Comparison of ENCODE assay signal across 9 cellular contexts in genomic region chr17:81959362-81960129, GRCh38. TPM values are rescaled to one million over a fixed set of nuclear protein-coding genes. Genes with fewer than 3 reads are reported as not detected.
DNase-seq lines count a peak whose midpoint lies in the region; ATAC-seq and TF ChIP-seq lines count a peak whose summit lies in the region.
"Had no signal": no experiment of that assay in that cellular context is flagged by ENCODE, and none has a peak within 500 bp of the region (broad histone marks: within the 10 kb centered on the region; RNA-seq: fewer than 3 reads in every experiment).

No MANE protein-coding gene starts in this region.

- WGBS in testis, 2 donors, result 1% methylated on average over 60 of the region's 112 CpGs; no CpG with 5 or more reads in 1 of the 2 donors

- H3K4me1 Mint-ChIP-seq in activated T-cell treated with anti-CD3 and anti-CD28 coated beads, Interleukin-2, amount 50 U/mL, for 4 hours (ENCODE audit: low read depth), result peaks cover 3% of the 10 kb centered on the region

- no peak overlapping the region for H3K4me3 Mint-ChIP-seq in activated T-cell treated with anti-CD3 and anti-CD28 coated beads, Interleukin-2, amount 50 U/mL, for 4 hours

- H3K27ac ChIP-seq in BLaER1 treated with 17β-estradiol and CSF1 and Interleukin-3, amounts not matched to agents 10 nM and 100 nM, result no peak overlapping the region
- H3K27ac ChIP-seq in neutrophil (no peak overlapping the region), testis (no peak overlapping the region)

- H3K9me3 Mint-ChIP-seq in activated T-cell treated with anti-CD3 and anti-CD28 coated beads, Interleukin-2, amount 50 U/mL, for 4 hours, result no peaks in the 10 kb centered on the region
- H3K9me3 Mint-ChIP-seq: IgD-negative memory B cell had no signal

- H3K36me3 Mint-ChIP-seq in activated T-cell treated with anti-CD3 and anti-CD28 coated beads, Interleukin-2, amount 50 U/mL, for 4 hours (ENCODE audit: insufficient read depth), result no peaks in the 10 kb centered on the region
- H3K36me3 Mint-ChIP-seq: IgD-negative memory B cell had no signal

- ATAC-seq in GM21723 (IDR thresholded peaks at IDR 0.05; ENCODE audit: unreplicated experiment) (peak; percentile 61), HG03095 (IDR thresholded peaks at IDR 0.05; ENCODE audit: unreplicated experiment) (no peak)
- peak; percentile 93 to 95 for ATAC-seq in activated T-cell treated with anti-CD3 and anti-CD28 coated beads, Interleukin-2, amount 50 U/mL, for 4 hours

- H3K9me3 ChIP-seq in BLaER1 treated with 17β-estradiol and CSF1 and Interleukin-3, amounts not matched to agents 10 nM and 100 nM (replicated peaks in 1 of 11), result no peaks in the 10 kb centered on the region
- no peaks in the 10 kb centered on the region for H3K9me3 ChIP-seq in neutrophil
- no peaks in the 10 kb centered on the region for H3K9me3 ChIP-seq in testis

- TF ChIP-seq POLR2A in testis (IDR thresholded peaks at IDR 0.05), result no peak

- peak; percentile 13 for TF ChIP-seq CTCF in fibroblast of pulmonary artery (IDR thresholded peaks at IDR 0.05; ENCODE audit: low read length, missing control alignments)
- TF ChIP-seq CTCF in neutrophil (IDR thresholded peaks at IDR 0.05), result peak; percentile 90
- peak; percentile 60 to 87 (median 78) for TF ChIP-seq CTCF in testis (IDR thresholded peaks at IDR 0.05)

- H3K4me1 ChIP-seq in BLaER1 treated with 17β-estradiol and CSF1 and Interleukin-3, amounts not matched to agents 10 nM and 100 nM, result peaks cover 14 to 28% (median 23%) of the 10 kb centered on the region in 10 experiments; a peak in 19 of 20 replicates
- peaks cover 9 to 19% of the 10 kb centered on the region in 2 experiments for H3K4me1 ChIP-seq in neutrophil (ENCODE audit: control insufficient read depth in 1 of 2, insufficient read depth in 1 of 2, low read depth in 1 of 2, low read length in 1 of 2)
- H3K4me1 ChIP-seq in testis, result no peaks in the 10 kb centered on the region

- H3K27me3 ChIP-seq in BLaER1 treated with 17β-estradiol and CSF1 and Interleukin-3, amounts not matched to agents 10 nM and 100 nM, result peaks cover 72 to 80% (median 78%) of the 10 kb centered on the region in 11 experiments
- H3K27me3 ChIP-seq in neutrophil, result peaks cover 81% of the 10 kb centered on the region
- no peaks in the 10 kb centered on the region for H3K27me3 ChIP-seq in testis

- intact Hi-C loops in testis (cut with DNase I; ENCODE audit: low total_unique reads), result loop anchor here (5.0 kb wide), 1 partner anchor 63 kb away; the partner anchor contains the start of genes CENPX and LRRC45

- DNase-seq in NOMO-1 treated with DMSO at 0.1 percent for 48 hours (lab: John Stamatoyannopoulos, UW; ENCODE audit: unreplicated experiment), result peak; percentile 43
- peak; percentile 84 for DNase-seq in activated T-cell treated with anti-CD3 and anti-CD28 coated beads, Interleukin-2, amount 50 U/mL, for 4 hours
- DNase-seq in fibroblast of pulmonary artery (ENCODE audit: low read depth), result peak; percentile 36
- DNase-seq in testis, result peak; percentile 63

- H3K27me3 Mint-ChIP-seq in activated T-cell treated with anti-CD3 and anti-CD28 coated beads, Interleukin-2, amount 50 U/mL, for 4 hours (ENCODE audit: low read depth), result peaks cover 23% of the 10 kb centered on the region

- H3K9ac ChIP-seq in BLaER1 treated with 17β-estradiol and CSF1 and Interleukin-3, amounts not matched to agents 10 nM and 100 nM, result peak overlapping the region; percentile 10 to 71 (median 55); a peak in 15 of 22 replicates

- peak overlapping the region; percentile 87 to 98 (median 94) for H3K4me2 ChIP-seq in BLaER1 treated with 17β-estradiol and CSF1 and Interleukin-3, amounts not matched to agents 10 nM and 100 nM

- no peaks in the 10 kb centered on the region for H3K36me3 ChIP-seq in BLaER1 treated with 17β-estradiol and CSF1 and Interleukin-3, amounts not matched to agents 10 nM and 100 nM
- H3K36me3 ChIP-seq in neutrophil (no peaks in the 10 kb centered on the region), testis (ENCODE audit: low read depth, missing control alignments) (no peaks in the 10 kb centered on the region)

- H4K20me1 ChIP-seq in BLaER1 treated with 17β-estradiol and CSF1 and Interleukin-3, amounts not matched to agents 10 nM and 100 nM, result peaks cover 0 to 44% (median 18%) of the 10 kb centered on the region in 11 experiments; a peak in 16 of 22 replicates

- peak overlapping the region; percentile 54 to 69 (median 59) for H3K4me3 ChIP-seq in BLaER1 treated with 17β-estradiol and CSF1 and Interleukin-3, amounts not matched to agents 10 nM and 100 nM
- no peak overlapping the region for H3K4me3 ChIP-seq in fibroblast of pulmonary artery (replicated peaks; ENCODE audit: low read depth, low read length)
- peak overlapping the region; percentile 53 to 63 for H3K4me3 ChIP-seq in neutrophil (ENCODE audit: low read depth in 1 of 2, low read length in 1 of 2)
- peak overlapping the region; percentile 24 to 34 for H3K4me3 ChIP-seq in testis

RNA-seq across cellular contexts. Expression of gene NOTUM, which starts 1.4 kb away (rescaled TPM):
- under 1 TPM; 0.40 to 0.56 (median 0.41) TPM for total RNA-seq in activated T-cell treated with anti-CD3 and anti-CD28 coated beads, Interleukin-2, amount 50 U/mL, for 4 hours
- 10 to 100 TPM in 1 of 2 donors, 1 to 10 TPM in 1; 9.5 to 13.2 TPM for total RNA-seq in testis
- polyA plus RNA-seq in testis (ENCODE audit: insufficient read depth, low read depth, low replicate concordance), result 5.1 TPM
- polyA plus RNA-seq: IgD-negative memory B cell had no signal

RNA-seq across cellular contexts. Expression of gene MYADML2, which starts 12.5 kb away (rescaled TPM):
- not detected for total RNA-seq in activated T-cell treated with anti-CD3 and anti-CD28 coated beads, Interleukin-2, amount 50 U/mL, for 4 hours
- total RNA-seq in testis, result under 1 TPM; 0.16 to 0.25 TPM
- polyA plus RNA-seq in testis (ENCODE audit: insufficient read depth, low read depth, low replicate concordance), result 0.57 TPM
- polyA plus RNA-seq: IgD-negative memory B cell had no signal

RNA-seq across cellular contexts. Expression of gene ASPSCR1, which starts 17.9 kb away (rescaled TPM):
- total RNA-seq in activated T-cell treated with anti-CD3 and anti-CD28 coated beads, Interleukin-2, amount 50 U/mL, for 4 hours, result 10 to 100 TPM; 41.4 to 41.9 (median 41.6) TPM
- 10 to 100 TPM; 46.2 to 49.7 TPM for total RNA-seq in testis
- 40.5 TPM for polyA plus RNA-seq in testis (ENCODE audit: insufficient read depth, low read depth, low replicate concordance)

RNA-seq across cellular contexts. Expression of gene PYCR1, which starts 22.4 kb away (rescaled TPM):
- 100 to 1,000 TPM; 192 to 199 (median 194) TPM for total RNA-seq in activated T-cell treated with anti-CD3 and anti-CD28 coated beads, Interleukin-2, amount 50 U/mL, for 4 hours
- total RNA-seq in testis, result 10 to 100 TPM; 13.8 to 19.2 TPM
- polyA plus RNA-seq in testis (ENCODE audit: insufficient read depth, low read depth, low replicate concordance), result 28.9 TPM

RNA-seq across cellular contexts. Expression of gene MAFG, which starts 32.0 kb away (rescaled TPM):
- 10 to 100 TPM; 42.9 to 50.9 (median 43.4) TPM for total RNA-seq in activated T-cell treated with anti-CD3 and anti-CD28 coated beads, Interleukin-2, amount 50 U/mL, for 4 hours
- 10 to 100 TPM; 31.7 to 36.9 TPM for total RNA-seq in testis
- polyA plus RNA-seq in testis (ENCODE audit: insufficient read depth, low read depth, low replicate concordance), result 21.8 TPM

Comparison
In these comparisons a context has a peak if more than half of its experiments do, and no peak if none do; other contexts are left out.
1. CTCF ChIP-seq: peak in every context shown above with its lines; median percentile 90 in neutrophil; 78 in testis; 13 in fibroblast of pulmonary artery.
2. RNA of gene NOTUM, which starts 1.4 kb away (total RNA-seq): 9.5 to 13.2 TPM in testis; 0.40 to 0.56 TPM in activated T-cell treated with anti-CD3 and anti-CD28 coated beads, Interleukin-2, amount 50 U/mL, for 4 hours; every median in the first group is over 4 times any median in the second.
3. Peak in every context shown above with its lines, with median percentiles within 50 percentile points of each other: DNase-seq.